Comparison of ENCODE assay signal across 17 cellular contexts in genomic region chr7:4975626-4976025, GRCh38. TPM values are rescaled to one million over a fixed set of nuclear protein-coding genes. Genes with fewer than 3 reads are reported as not detected.
DNase-seq lines count a peak whose midpoint lies in the region; ATAC-seq, FAIRE-seq and TF ChIP-seq lines count a peak whose summit lies in the region.
"Not testable (repeated sequence)": the region's sequence is repeated elsewhere in the genome, so short reads cannot be mapped to it uniquely, and the experiment has no call there.
"Had no signal": no experiment of that assay in that cellular context is flagged by ENCODE, and none has a peak within 500 bp of the region (broad histone marks: within the 10 kb centered on the region; RNA-seq: fewer than 3 reads in every experiment).

No MANE protein-coding gene starts in this region.

- not testable (repeated sequence) for H4K20me1 ChIP-seq in GM23248 (ENCODE audit: insufficient read depth); PC-3 (ENCODE audit: low read length)
- H4K20me1 ChIP-seq in smooth muscle cell (ENCODE audit: low read depth), result peaks cover 62% of the 10 kb centered on the region

- in situ Hi-C loops in GM23248 (cut with MboI), result not testable (repeated sequence)

- H3K9ac ChIP-seq in GM23248; PC-3 (ENCODE audit: low read length); smooth muscle cell (ENCODE audit: low read depth): not testable (repeated sequence)

- not testable (repeated sequence) for FAIRE-seq in A549 (lab: Jason Lieb, UNC)

- TF ChIP-seq POLR2A in A549 (IDR thresholded peaks at IDR 0.05; ENCODE audit: low read length), result not testable (repeated sequence)

- H3K36me3 ChIP-seq in GM23248 (ENCODE audit: low read depth) (peaks cover 43% of the 10 kb centered on the region), PC-3 (ENCODE audit: low read depth, low read length) (peaks cover 23% of the 10 kb centered on the region), smooth muscle cell (ENCODE audit: low read depth) (peaks cover 16% of the 10 kb centered on the region)

- POLR2A ChIA-PET in A549 (lab: Yijun Ruan, JAX); PC-3 (lab: Charles Lee; ENCODE audit: unreplicated experiment); activated naive CD8-positive, alpha-beta T cell treated with anti-CD3 and anti-CD28 coated beads, Interleukin-2, amount 10 ng/mL, durations not matched to agents 7 days and 5 days (lab: Charles Lee): not testable (repeated sequence)
- POLR2A ChIA-PET in activated CD4-positive, alpha-beta memory T cell treated with anti-CD3 and anti-CD28 coated beads, Interleukin-2, amount 10 ng/mL, durations not matched to agents 7 days and 5 days (lab: Charles Lee), result interaction anchor here (1.1 kb wide), 1 partner anchor 70 kb away, joined by 4 read pairs; the partner anchor contains the start of gene RBAK

- not testable (repeated sequence) for TF ChIP-seq EP300 in A549 (IDR thresholded peaks at IDR 0.05)

- not testable (repeated sequence) for H3K9me3 Mint-ChIP-seq in activated CD4-positive, alpha-beta memory T cell treated with anti-CD3 and anti-CD28 coated beads, Interleukin-2, amount 10 ng/mL, durations not matched to agents 7 days and 5 days; activated naive CD8-positive, alpha-beta T cell treated with anti-CD3 and anti-CD28 coated beads, Interleukin-2, amount 10 ng/mL, durations not matched to agents 7 days and 5 days; endothelial cell (ENCODE audit: unreplicated experiment); naive B cell

- H3K4me1 Mint-ChIP-seq in activated CD4-positive, alpha-beta memory T cell treated with anti-CD3 and anti-CD28 coated beads, Interleukin-2, amount 10 ng/mL, durations not matched to agents 7 days and 5 days, result peaks cover 19% of the 10 kb centered on the region
- H3K4me1 Mint-ChIP-seq in activated naive CD8-positive, alpha-beta T cell treated with anti-CD3 and anti-CD28 coated beads, Interleukin-2, amount 10 ng/mL, durations not matched to agents 7 days and 5 days, result peaks cover 11% of the 10 kb centered on the region
- H3K4me1 Mint-ChIP-seq in endothelial cell (ENCODE audit: unreplicated experiment), result not testable (repeated sequence)
- peaks cover 8 to 38% (median 19%) of the 10 kb centered on the region in 3 donors for H3K4me1 Mint-ChIP-seq in naive B cell

- TF ChIP-seq RAD21 in A549 (conservative IDR thresholded peaks at IDR 0.05 in 1 of 2, IDR thresholded peaks at IDR 0.05 in 1 of 2), result not testable (repeated sequence)

- BruUV-seq in PC-3 (replicated peaks; lab: Mats Ljungman, UMichigan), result not testable (repeated sequence)

- intact Hi-C loops in PC-3 (cut with micrococcal nuclease), result loop anchor here (2.0 to 10.0 kb wide), 2 partner anchors 91 to 109 kb away; partner anchors contain the start of gene RADIL

- not testable (repeated sequence) for H3K4me3 ChIP-seq in A549
- H3K4me3 ChIP-seq in GM23248 (peak overlapping the region; percentile 98), PC-3 (ENCODE audit: low read length) (peak overlapping the region; percentile 77; the same call in 1 of the 2 replicates), smooth muscle cell (peak overlapping the region; percentile 93)

- H3K27ac Mint-ChIP-seq in activated CD4-positive, alpha-beta memory T cell treated with anti-CD3 and anti-CD28 coated beads, Interleukin-2, amount 10 ng/mL, durations not matched to agents 7 days and 5 days; activated naive CD8-positive, alpha-beta T cell treated with anti-CD3 and anti-CD28 coated beads, Interleukin-2, amount 10 ng/mL, durations not matched to agents 7 days and 5 days; endothelial cell (ENCODE audit: unreplicated experiment): not testable (repeated sequence)
- H3K27ac Mint-ChIP-seq in naive B cell, result peak overlapping the region in 1 of 6 donors; percentile 90

- not testable (repeated sequence) for H3K9me2 ChIP-seq in GM23248 (ENCODE audit: insufficient read depth); PC-3 (replicated peaks; ENCODE audit: low read length)

- H3K9me3 ChIP-seq in A549; GM23248 (ENCODE audit: low read depth); PC-3 (ENCODE audit: low read length); smooth muscle cell (replicated peaks; ENCODE audit: low read depth): not testable (repeated sequence)

- not testable (repeated sequence) for H3K4me1 ChIP-seq in A549; GM23248 (ENCODE audit: insufficient read depth); PC-3 (ENCODE audit: insufficient read depth, low read length); smooth muscle cell (ENCODE audit: low read depth)

- peaks cover 63% of the 10 kb centered on the region for H3K79me2 ChIP-seq in GM23248 (ENCODE audit: insufficient read depth)
- peaks cover 46% of the 10 kb centered on the region for H3K79me2 ChIP-seq in PC-3 (ENCODE audit: low read length)
- H3K79me2 ChIP-seq in smooth muscle cell (ENCODE audit: low read depth), result peaks cover 60% of the 10 kb centered on the region

- WGBS in A549 (ENCODE audit: missing lambda C conversion rate), result 95% methylated on average over 12 of the region's 13 CpGs
- WGBS in GM23248 (ENCODE audit: low coverage in 1 of 2, low lambda C conversion rate in 2 of 2, missing lambda C conversion rate in 2 of 2), 2 experiments, result 91% methylated on average over 13 of the region's 13 CpGs
- 96% methylated on average over 12 of the region's 13 CpGs for WGBS in smooth muscle cell (ENCODE audit: low lambda C conversion rate)

- peak overlapping the region; percentile 48 for H3K4me3 Mint-ChIP-seq in activated CD4-positive, alpha-beta memory T cell treated with anti-CD3 and anti-CD28 coated beads, Interleukin-2, amount 10 ng/mL, durations not matched to agents 7 days and 5 days
- peak overlapping the region; percentile 32 for H3K4me3 Mint-ChIP-seq in activated naive CD8-positive, alpha-beta T cell treated with anti-CD3 and anti-CD28 coated beads, Interleukin-2, amount 10 ng/mL, durations not matched to agents 7 days and 5 days
- H3K4me3 Mint-ChIP-seq in endothelial cell (ENCODE audit: unreplicated experiment) (peak overlapping the region; percentile 56), naive B cell (peak overlapping the region; percentile 22 to 92 (median 66))

- not testable (repeated sequence) for TF ChIP-seq CTCF in A549 (IDR thresholded peaks at IDR 0.05); PC-3 (conservative IDR thresholded peaks at IDR 0.05; ENCODE audit: low read depth, low read length); endothelial cell (IDR thresholded peaks at IDR 0.05; ENCODE audit: unreplicated experiment); smooth muscle cell (IDR thresholded peaks at IDR 0.05; ENCODE audit: borderline replicate concordance, insufficient read depth, poor library complexity, severe bottlenecking)

- H3K27me3 Mint-ChIP-seq in activated CD4-positive, alpha-beta memory T cell treated with anti-CD3 and anti-CD28 coated beads, Interleukin-2, amount 10 ng/mL, durations not matched to agents 7 days and 5 days; activated naive CD8-positive, alpha-beta T cell treated with anti-CD3 and anti-CD28 coated beads, Interleukin-2, amount 10 ng/mL, durations not matched to agents 7 days and 5 days; endothelial cell (ENCODE audit: unreplicated experiment); naive B cell: not testable (repeated sequence)

- DNase-seq in A549 (ENCODE audit: low read depth in 1 of 2, low spot score in 1 of 2); GM23248; PC-3; activated CD4-positive, alpha-beta memory T cell treated with anti-CD3 and anti-CD28 coated beads, Interleukin-2, amount 10 ng/mL, durations not matched to agents 7 days and 5 days; activated naive CD8-positive, alpha-beta T cell treated with anti-CD3 and anti-CD28 coated beads, Interleukin-2, amount 10 ng/mL, durations not matched to agents 7 days and 5 days; endothelial cell (ENCODE audit: low spot score); naive B cell; smooth muscle cell (lab: John Stamatoyannopoulos, UW; ENCODE audit: unreplicated experiment): not testable (repeated sequence)

- H3K36me3 Mint-ChIP-seq in activated CD4-positive, alpha-beta memory T cell treated with anti-CD3 and anti-CD28 coated beads, Interleukin-2, amount 10 ng/mL, durations not matched to agents 7 days and 5 days (ENCODE audit: low read depth), result peaks cover 49% of the 10 kb centered on the region
- H3K36me3 Mint-ChIP-seq in activated naive CD8-positive, alpha-beta T cell treated with anti-CD3 and anti-CD28 coated beads, Interleukin-2, amount 10 ng/mL, durations not matched to agents 7 days and 5 days, result peaks cover 30% of the 10 kb centered on the region
- peaks cover 24% of the 10 kb centered on the region for H3K36me3 Mint-ChIP-seq in endothelial cell (ENCODE audit: low read depth, unreplicated experiment)
- H3K36me3 Mint-ChIP-seq in naive B cell, result not testable (repeated sequence)

- H3K4me2 ChIP-seq in A549 (peak overlapping the region; percentile 77), GM23248 (ENCODE audit: unreplicated experiment) (peak overlapping the region; percentile 79), PC-3 (ENCODE audit: low read length) (peak overlapping the region; percentile 80), smooth muscle cell (peak overlapping the region; percentile 98)

- ATAC-seq in A549; PC-3; activated naive CD8-positive, alpha-beta T cell treated with anti-CD3 and anti-CD28 coated beads, Interleukin-2, amount 10 ng/mL, durations not matched to agents 7 days and 5 days (ENCODE audit: low read depth); naive B cell (ENCODE audit: low read depth in 2 of 2): not testable (repeated sequence)

- CTCF ChIA-PET in A549 (lab: Yijun Ruan, JAX), result interaction anchor here (1.0 kb wide), 1 partner anchor 24 kb away, joined by 3 read pairs; no protein-coding TSS in a partner anchor
- CTCF ChIA-PET in PC-3 (lab: Charles Lee), result interaction anchor here (0.7 kb wide), 1 partner anchor 31 kb away, joined by 3 read pairs; no protein-coding TSS in a partner anchor
- CTCF ChIA-PET in activated CD4-positive, alpha-beta memory T cell treated with anti-CD3 and anti-CD28 coated beads, Interleukin-2, amount 10 ng/mL, durations not matched to agents 7 days and 5 days (lab: Charles Lee), result interaction anchor here (3.5 kb wide), 1 partner anchor 110 kb away, joined by 60 read pairs; no protein-coding TSS in a partner anchor

- H3K27ac ChIP-seq in A549; GM23248; PC-3 (ENCODE audit: low read length); smooth muscle cell (ENCODE audit: low read depth): not testable (repeated sequence)

- not testable (repeated sequence) for H2AFZ ChIP-seq in GM23248; PC-3 (ENCODE audit: low read length); smooth muscle cell (ENCODE audit: low read depth)

- H3K27me3 ChIP-seq in GM23248 (replicated peaks; ENCODE audit: insufficient read depth); PC-3 (ENCODE audit: low read length); smooth muscle cell (ENCODE audit: low read depth): not testable (repeated sequence)

- not testable (repeated sequence) for H3F3A ChIP-seq in GM23248 (ENCODE audit: insufficient read depth); PC-3 (ENCODE audit: low read length, unreplicated experiment); smooth muscle cell (ENCODE audit: low read depth)

RNA-seq across cellular contexts. Expression of gene MMD2, which starts 16.6 kb away (rescaled TPM):
- polyA plus RNA-seq in A549 (2011; rRNA removed) (not detected in 2 replicates), A549 (2017; fragmentation: RNase III; extraction: RNeasy Plus Mini Kit Qiagen cat#74134 plus additional on column Dnase treatment) (not detected in 3 replicates), GM23248 (2016; fragmentation: Nextera tagmentation; extraction: Ambion mirVana) (not detected in 2 replicates), naive B cell (ENCODE audit: low read depth in 6 of 6) (not detected), smooth muscle cell (not detected in 2 replicates)
- polyA plus RNA-seq in A549 (2012; cell fraction: cytosol; rRNA removed), result not detected in 2 replicates
- polyA plus RNA-seq in A549 (2012; cell fraction: nucleus; rRNA removed), result 0.04 TPM in 1 of 2 replicates, not detected in the other
- not detected in 2 replicates for polyA minus RNA-seq in A549 (2011; rRNA and poly(A)+ RNA removed)
- total RNA-seq in GM23248 (2014; rRNA removed; shearing (Covaris generic)), result not detected in 2 replicates
- total RNA-seq in PC-3 (2014; rRNA removed) (not detected in 2 replicates), endothelial cell (ENCODE audit: unreplicated experiment) (not detected), smooth muscle cell (not detected in 2 replicates)
- not detected for total RNA-seq in activated CD4-positive, alpha-beta memory T cell treated with anti-CD3 and anti-CD28 coated beads, Interleukin-2, amount 10 ng/mL, durations not matched to agents 7 days and 5 days
- not detected for total RNA-seq in activated naive CD8-positive, alpha-beta T cell treated with anti-CD3 and anti-CD28 coated beads, Interleukin-2, amount 10 ng/mL, durations not matched to agents 7 days and 5 days
- total RNA-seq: adrenal gland; bronchial epithelial cell; lung; myocyte; psoas muscle; skeletal muscle tissue; T-helper 1 cell treated with Interleukin-12 subunit alpha and Interleukin-12 subunit beta and Interleukin-4 antibody, amounts not matched to agents 30 ng/mL and 1 ng/mL, for 36 hours; transverse colon had no signal
- polyA plus RNA-seq: keratinocyte, lung had no signal
